ENCODE assay signal across 25 cellular contexts in genomic region chr4:74931386-74931785, GRCh38. TPM values are rescaled to one million over a fixed set of nuclear protein-coding genes. Genes with fewer than 3 reads are reported as not detected.
DNase-seq lines count a peak whose midpoint lies in the region; ATAC-seq, FAIRE-seq and TF ChIP-seq lines count a peak whose summit lies in the region.
"Had no signal": no experiment of that assay in that cellular context is flagged by ENCODE, and none has a peak within 500 bp of the region (broad histone marks: within the 10 kb centered on the region; RNA-seq: fewer than 3 reads in every experiment).

No MANE protein-coding gene starts in this region.

- H3K4me1 Mint-ChIP-seq in type B pancreatic cell (ENCODE audit: unreplicated experiment) = peaks cover 19% of the 10 kb centered on the region

- H3K18ac ChIP-seq in mesendoderm (ENCODE audit: low read length) = no peak overlapping the region

- peak overlapping the region; percentile 28 for H3K27ac ChIP-seq in cardiac muscle cell
- no peak overlapping the region for H3K27ac ChIP-seq in SJCRH30
- H3K27ac ChIP-seq in mesendoderm (ENCODE audit: low read depth, low read length) = no peak overlapping the region
- H3K27ac ChIP-seq in pancreas = no peak overlapping the region
- H3K27ac ChIP-seq: A549, C4-2B, SK-N-MC had no signal

- ATAC-seq in Right ventricle myocardium inferior = no peak
- ATAC-seq in pancreas = no peak
- ATAC-seq: A549; CD8-positive, alpha-beta T cell; GM12878; PC-3 had no signal

- no peak overlapping the region for H3K56ac ChIP-seq in mesendoderm (ENCODE audit: low read length)

- H3K27me3 ChIP-seq in cardiac muscle cell = peaks cover 20% of the 10 kb centered on the region
- H3K27me3 ChIP-seq in SJCRH30 = no peaks in the 10 kb centered on the region
- peaks cover 20% of the 10 kb centered on the region for H3K27me3 ChIP-seq in mesendoderm (ENCODE audit: insufficient read depth, low read length, poor library complexity)
- H3K27me3 ChIP-seq in pancreas = no peaks in the 10 kb centered on the region

- H3K9me3 Mint-ChIP-seq in type B pancreatic cell = no peaks in the 10 kb centered on the region
- H3K9me3 Mint-ChIP-seq: CD8-positive, alpha-beta T cell had no signal

- H3K4me2 ChIP-seq in mesendoderm (ENCODE audit: low read length) = no peak overlapping the region
- H3K4me2 ChIP-seq: A549 had no signal

- H4K5ac ChIP-seq in mesendoderm (ENCODE audit: low read length) = no peak overlapping the region

- H3K27me3 Mint-ChIP-seq in type B pancreatic cell = peaks cover 47% of the 10 kb centered on the region

- H3K4ac ChIP-seq in mesendoderm (ENCODE audit: low read depth, low read length) = no peak overlapping the region

- no peak overlapping the region for H2BK15ac ChIP-seq in mesendoderm (replicated peaks; ENCODE audit: low read depth)

- no peak overlapping the region for H3K23ac ChIP-seq in mesendoderm (ENCODE audit: low read length)

- H2BK120ac ChIP-seq in mesendoderm (ENCODE audit: low read depth, low read length) = no peak overlapping the region

- no peak overlapping the region for H3K27ac Mint-ChIP-seq in type B pancreatic cell
- H3K27ac Mint-ChIP-seq: CD8-positive, alpha-beta T cell had no signal

- no peak overlapping the region for H2BK5ac ChIP-seq in mesendoderm (ENCODE audit: low read length)

- TF ChIP-seq CTCF in cardiac muscle cell (IDR thresholded peaks at IDR 0.05; ENCODE audit: low read depth, low read length) (no peak), type B pancreatic cell (conservative IDR thresholded peaks at IDR 0.05) (no peak), pancreas (IDR thresholded peaks at IDR 0.05) (no peak)

- no peaks in the 10 kb centered on the region for H3K36me3 Mint-ChIP-seq in type B pancreatic cell
- H3K36me3 Mint-ChIP-seq: CD8-positive, alpha-beta T cell had no signal

- no peaks in the 10 kb centered on the region for H3K36me3 ChIP-seq in cardiac muscle cell
- no peaks in the 10 kb centered on the region for H3K36me3 ChIP-seq in SJCRH30
- H3K36me3 ChIP-seq in mesendoderm (ENCODE audit: control insufficient read depth, insufficient read depth, low read length) = no peaks in the 10 kb centered on the region
- H3K36me3 ChIP-seq in pancreas = no peaks in the 10 kb centered on the region

- H3K9me3 ChIP-seq in cardiac muscle cell (ENCODE audit: low read depth) = no peaks in the 10 kb centered on the region
- no peaks in the 10 kb centered on the region for H3K9me3 ChIP-seq in SJCRH30 (replicated peaks)
- no peaks in the 10 kb centered on the region for H3K9me3 ChIP-seq in pancreas
- H3K9me3 ChIP-seq: A549, Caco-2 had no signal

- no peaks in the 10 kb centered on the region for H3K79me1 ChIP-seq in mesendoderm (ENCODE audit: low read length)

- FAIRE-seq in pancreas (lab: Jason Lieb, UNC) = no peak
- FAIRE-seq: A549, G401.6, GM12878, H1 had no signal

- H3K9ac ChIP-seq in mesendoderm (ENCODE audit: low read length) = no peak overlapping the region

- H3K4me3 ChIP-seq in cardiac muscle cell (no peak overlapping the region), SJCRH30 (no peak overlapping the region), mesendoderm (ENCODE audit: low read length) (no peak overlapping the region), pancreas (no peak overlapping the region)
- H3K4me3 ChIP-seq: A549, GM12878, SK-N-MC had no signal

- intact Hi-C loops in Right ventricle myocardium inferior (cut with DNase I) (loop anchor here (5.0 kb wide), 3 partner anchors 54 to 541 kb away; no protein-coding TSS in a partner anchor), pancreas (cut with DNase I) (no loop called here)

- H3K79me2 ChIP-seq in mesendoderm (ENCODE audit: control insufficient read depth, insufficient read depth, low read length) = no peaks in the 10 kb centered on the region

- WGBS in mesendoderm (ENCODE audit: extremely low coverage, insufficient coverage, low lambda C conversion rate) = no CpG with 5 or more reads among the region's 2 CpGs
- WGBS in pancreas, 2 donors = 70 to 72% methylated on average over 2 of the region's 2 CpGs

- H2AK5ac ChIP-seq in mesendoderm (ENCODE audit: low read length) = no peak overlapping the region

- H3K4me1 ChIP-seq in cardiac muscle cell (ENCODE audit: low read depth) (peaks cover 3% of the 10 kb centered on the region), SJCRH30 (peaks cover 4% of the 10 kb centered on the region; the same call in 1 of the 2 replicates), mesendoderm (ENCODE audit: control insufficient read depth, low read depth, low read length) (no peaks in the 10 kb centered on the region), pancreas (peaks cover 0 to 3% (median 0%) of the 10 kb centered on the region in 3 donors)
- H3K4me1 ChIP-seq: A549 had no signal

- peak in 1 of 2 donors; percentile 23 for DNase-seq in cardiac muscle cell (ENCODE audit: low read depth in 1 of 2, low spot score in 1 of 2)
- DNase-seq in Right ventricle myocardium inferior (ENCODE audit: missing footprints) = no peak
- DNase-seq in SJCRH30 = peak; percentile 32 to 50
- peak; percentile 45 for DNase-seq in mesendoderm
- no peak for DNase-seq in type B pancreatic cell (ENCODE audit: extremely low spot score, unreplicated experiment)
- DNase-seq in pancreas = no peak
- DNase-seq in activated effector memory CD4-positive, alpha-beta T cell treated with anti-CD3 and anti-CD28 coated beads, Interleukin-2, amount 50 U/mL, for 16 hours = no peak
- no peak for DNase-seq in NCI-H2029 treated with DMSO at 0.1 percent for 48 hours (lab: John Stamatoyannopoulos, UW)
- DNase-seq: Caco-2; CD8-positive, alpha-beta T cell; HCEC 1CT; KG1; MM.1S; NCI-H2029; NCI-H2171; NCI-H226; NCI-H510A; NCI-H774; PC-3 had no signal

- peak overlapping the region; percentile 57 for H3K4me3 Mint-ChIP-seq in type B pancreatic cell
- H3K4me3 Mint-ChIP-seq: CD8-positive, alpha-beta T cell had no signal

- H4K8ac ChIP-seq in mesendoderm (ENCODE audit: low read depth, low read length) = no peak overlapping the region

RNA-seq across cellular contexts. Expression of gene PARM1, which starts 1.5 kb away (rescaled TPM):
- total RNA-seq in cardiac muscle cell (8.0 and 11.3 TPM in 2 replicates), Right ventricle myocardium inferior (58.7 TPM), type B pancreatic cell (ENCODE audit: low replicate concordance) (17.9 and 22.4 TPM in 2 replicates), pancreas (10 to 100 TPM; 22.0 to 28.0 (median 24.5) TPM)
- polyA plus RNA-seq in cardiac muscle cell (8.1 and 10.9 TPM in 2 replicates), pancreas (10 to 100 TPM in 1 of 2 donors, 1 to 10 TPM in 1; 8.3 to 29.7 TPM)
- 119 and 128 TPM in 2 replicates for total RNA-seq in SJCRH30 (2014; rRNA removed; shearing (Covaris generic))
- 2.4 TPM for polyA plus RNA-seq in mesendoderm (2013, experiment 1 of 2)
- 2.7 TPM for polyA plus RNA-seq in mesendoderm (2013, experiment 2 of 2)
- total RNA-seq: CD8-positive, alpha-beta T cell had no signal

Comparison
In these comparisons a context has a peak if more than half of its experiments do, and no peak if none do; other contexts are left out.
1. DNase-seq: peak in SJCRH30 (2 of 2) and mesendoderm (single experiment); none in Right ventricle myocardium inferior (single experiment), type B pancreatic cell (single experiment), pancreas (0 of 6), activated effector memory CD4-positive, alpha-beta T cell treated with anti-CD3 and anti-CD28 coated beads, Interleukin-2, amount 50 U/mL, for 16 hours (single experiment) and NCI-H2029 treated with DMSO at 0.1 percent for 48 hours (single experiment).